ENCODE assay signal across 1 cellular context in genomic region chr20:50991076-50991475, GRCh38.
TF ChIP-seq lines count a peak whose summit lies in the region.

No MANE protein-coding gene starts in this region.

TF ChIP-seq in GM23338, 12 proteins besides CTCF, POLR2A, EP300 and RAD21:
- no peak for TF ChIP-seq REST (IDR thresholded peaks at IDR 0.05; ENCODE audit: unreplicated experiment)
- TF ChIP-seq STAT1 (IDR thresholded peaks at IDR 0.05; ENCODE audit: unreplicated experiment) = no peak
- no peak for TF ChIP-seq NANOG (IDR thresholded peaks at IDR 0.05; ENCODE audit: borderline replicate concordance)
- no peak for TF ChIP-seq ZNF114 (CRISPR knock-in tag; IDR thresholded peaks at IDR 0.05)
